18 cellular contexts compared by ENCODE assay signal in genomic region chr3:14210281-14210670, GRCh38.
"Had no signal": no experiment of that assay in that cellular context is flagged by ENCODE, and none has a peak within 500 bp of the region (broad histone marks: within the 10 kb centered on the region; RNA-seq: fewer than 3 reads in every experiment).

No MANE protein-coding gene starts in this region.

- H3K27me3 ChIP-seq: esophagus squamous epithelium had no signal

- H3K4me1 Mint-ChIP-seq: central memory CD8-positive, alpha-beta T cell; T-helper 17 cell had no signal

- H3K27me3 Mint-ChIP-seq: activated CD8-positive, alpha-beta T cell treated with anti-CD3 and anti-CD28 coated beads for 36 hours; brain; naive thymus-derived CD4-positive, alpha-beta T cell; T-helper 17 cell had no signal

- H3K4me3 ChIP-seq: esophagus squamous epithelium, lower lobe of right lung had no signal

- H3K36me3 Mint-ChIP-seq: activated naive CD4-positive, alpha-beta T cell treated with anti-CD3 and anti-CD28 coated beads, Interleukin-2, amount 50 U/mL, for 72 hours; brain had no signal

- H3K4me1 ChIP-seq: lower lobe of right lung had no signal

- H3K27ac Mint-ChIP-seq: activated CD8-positive, alpha-beta T cell treated with anti-CD3 and anti-CD28 coated beads for 36 hours; activated naive CD4-positive, alpha-beta T cell treated with anti-CD3 and anti-CD28 coated beads, Interleukin-2, amount 50 U/mL, for 72 hours; naive thymus-derived CD4-positive, alpha-beta T cell; T-helper 17 cell had no signal

- H3K9me3 Mint-ChIP-seq: activated CD8-positive, alpha-beta T cell treated with anti-CD3 and anti-CD28 coated beads for 36 hours; activated naive CD4-positive, alpha-beta T cell treated with anti-CD3 and anti-CD28 coated beads, Interleukin-2, amount 50 U/mL, for 72 hours; activated T-cell treated with anti-CD3 and anti-CD28 coated beads, Interleukin-2, amount 50 U/mL, for 4 hours; brain; central memory CD8-positive, alpha-beta T cell; naive thymus-derived CD4-positive, alpha-beta T cell had no signal

- H3K9me3 ChIP-seq: esophagus squamous epithelium, lower lobe of right lung had no signal

- H3K27ac ChIP-seq: lower lobe of right lung, WERI-Rb-1 had no signal

- H3K36me3 ChIP-seq: esophagus squamous epithelium, lower lobe of right lung, WERI-Rb-1 had no signal

- ATAC-seq: activated CD8-positive, alpha-beta T cell treated with anti-CD3 and anti-CD28 coated beads for 36 hours; activated naive CD4-positive, alpha-beta T cell treated with anti-CD3 and anti-CD28 coated beads, Interleukin-2, amount 50 U/mL, for 72 hours; activated T-cell treated with anti-CD3 and anti-CD28 coated beads, Interleukin-2, amount 50 U/mL, for 4 hours; lower lobe of right lung; naive thymus-derived CD4-positive, alpha-beta T cell; T-helper 17 cell had no signal

- H3K4me3 Mint-ChIP-seq: activated CD8-positive, alpha-beta T cell treated with anti-CD3 and anti-CD28 coated beads for 36 hours; activated T-cell treated with anti-CD3 and anti-CD28 coated beads, Interleukin-2, amount 50 U/mL, for 4 hours; brain; central memory CD8-positive, alpha-beta T cell; naive thymus-derived CD4-positive, alpha-beta T cell; T-helper 17 cell had no signal

- DNase-seq: activated CD4-positive, alpha-beta T cell treated with anti-CD3 and anti-CD28 coated beads for 48 hours; activated CD8-positive, alpha-beta T cell treated with anti-CD3 and anti-CD28 coated beads for 36 hours; activated effector memory CD4-positive, alpha-beta T cell treated with anti-CD3 and anti-CD28 coated beads, Interleukin-2, amount 50 U/mL, for 16 hours; activated T-cell treated with anti-CD3 and anti-CD28 coated beads, Interleukin-2, amount 50 U/mL, for 4 hours; amygdala; cortex of kidney; effector CD8-positive, alpha-beta T cell; esophagus squamous epithelium; lower lobe of right lung; naive thymus-derived CD4-positive, alpha-beta T cell; stimulated activated CD4-positive, alpha-beta T cell treated with anti-CD3 and anti-CD28 coated beads, Interleukin-15, amount 100 ng/mL, for 24 hours; stimulated activated CD4-positive, alpha-beta T cell treated with anti-CD3 and anti-CD28 coated beads, Interleukin-4, amount 100 ng/mL, for 24 hours; stimulated activated naive CD4-positive, alpha-beta T cell treated with Interleukin-2 at 50 U/mL for 16 hours; T-helper 17 cell; WERI-Rb-1 had no signal
